Comparison of ENCODE assay signal across 12 cellular contexts in the genomic region with DNA sequence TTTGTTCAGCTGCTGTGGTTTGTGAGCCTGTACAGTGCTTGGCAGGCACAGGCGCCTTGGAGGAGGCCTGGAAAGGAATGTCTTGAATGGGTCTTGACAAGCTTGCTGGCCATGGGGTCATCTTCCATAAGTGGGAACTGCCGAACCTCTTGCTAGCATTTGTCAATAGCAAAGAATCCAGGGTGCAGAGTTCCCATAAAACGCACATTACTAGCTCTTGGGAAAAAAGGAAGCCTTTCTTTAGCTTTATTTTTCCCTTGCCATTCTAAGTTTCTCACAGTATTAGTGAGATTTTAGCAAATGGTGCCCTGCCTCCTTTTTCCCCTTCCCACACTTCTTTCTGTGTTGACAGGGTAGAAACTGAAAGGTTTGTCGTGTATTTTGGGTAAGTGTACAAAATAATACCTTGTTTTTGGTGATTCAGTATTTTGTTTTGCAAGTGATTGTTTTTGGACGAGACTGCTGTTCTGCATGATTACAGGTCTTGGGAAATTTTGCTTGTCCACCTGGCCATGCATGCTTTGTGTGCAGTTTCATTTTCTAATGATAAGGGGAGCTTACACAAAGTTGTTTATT.
DNase-seq lines count a peak whose midpoint lies in the region; ATAC-seq, FAIRE-seq and TF ChIP-seq lines count a peak whose summit lies in the region.
"Had no signal": no experiment of that assay in that cellular context is flagged by ENCODE, and none has a peak within 500 bp of the region (broad histone marks: within the 10 kb centered on the region; RNA-seq: fewer than 3 reads in every experiment).

No MANE protein-coding gene starts in this region.

- H3K79me2 ChIP-seq in H9 (ENCODE audit: insufficient read depth, low read length) (no peaks in the 10 kb centered on the region), astrocyte (ENCODE audit: insufficient read depth, low read length) (no peaks in the 10 kb centered on the region)

- no peaks in the 10 kb centered on the region for H3K79me1 ChIP-seq in H9 (ENCODE audit: insufficient read depth, low read depth, low read length, poor library complexity, severe bottlenecking)

- H3K4me3 Mint-ChIP-seq in H9 (no peak overlapping the region), astrocyte (ENCODE audit: unreplicated experiment) (no peak overlapping the region)
- H3K4me3 Mint-ChIP-seq: activated CD8-positive, alpha-beta memory T cell treated with anti-CD3 and anti-CD28 coated beads, Interleukin-2, amount 10 ng/mL, durations not matched to agents 7 days and 5 days had no signal

- H3K9me3 Mint-ChIP-seq in H9 (no peaks in the 10 kb centered on the region), astrocyte (ENCODE audit: unreplicated experiment) (no peaks in the 10 kb centered on the region)

- H2BK20ac ChIP-seq in H9 (ENCODE audit: low read depth, low read length, poor library complexity, severe bottlenecking) = no peak overlapping the region

- no peak overlapping the region for H2BK12ac ChIP-seq in H9 (ENCODE audit: insufficient read length, low read depth, low read length)

- no peak overlapping the region for H3K23ac ChIP-seq in H9 (ENCODE audit: insufficient read length, low read depth, low read length)

- H3K4me1 ChIP-seq in H9 (ENCODE audit: insufficient read depth, low read length) (peaks cover 3% of the 10 kb centered on the region; the same call in 1 of the 2 replicates), astrocyte (ENCODE audit: insufficient read depth, low read length) (no peaks in the 10 kb centered on the region), pancreas (peaks cover 0 to 16% (median 15%) of the 10 kb centered on the region in 3 donors)
- H3K4me1 ChIP-seq: gastroesophageal sphincter had no signal

- H3K4me2 ChIP-seq in H9 (ENCODE audit: insufficient read depth, insufficient read length, low read length) (no peak overlapping the region), astrocyte (ENCODE audit: low read length) (peak overlapping the region; percentile 52)

- ATAC-seq in GM18520 (IDR thresholded peaks at IDR 0.05; ENCODE audit: unreplicated experiment) = peak; percentile 37
- ATAC-seq in pancreas = peak in 3 of 4 donors; percentile 76 to 87 (median 83)
- ATAC-seq: activated CD8-positive, alpha-beta memory T cell treated with anti-CD3 and anti-CD28 coated beads, Interleukin-2, amount 10 ng/mL, durations not matched to agents 7 days and 5 days; gastroesophageal sphincter had no signal

- H4K20me1 ChIP-seq in H9 (ENCODE audit: control insufficient read depth, insufficient read depth, insufficient read length) (no peaks in the 10 kb centered on the region), astrocyte (ENCODE audit: insufficient read depth, low read length) (no peaks in the 10 kb centered on the region)

- H3K36me3 ChIP-seq in astrocyte (ENCODE audit: insufficient read depth, low read length) (no peaks in the 10 kb centered on the region), pancreas (no peaks in the 10 kb centered on the region)
- H3K36me3 ChIP-seq: gastroesophageal sphincter had no signal

- H3K27ac ChIP-seq in H9 (ENCODE audit: insufficient read length, low read depth, low read length) (no peak overlapping the region), astrocyte (ENCODE audit: low read depth, low read length) (no peak overlapping the region), pancreas (peak overlapping the region in 1 of 4 donors; percentile 48)
- H3K27ac ChIP-seq: gastroesophageal sphincter had no signal

- H4K91ac ChIP-seq in H9 (ENCODE audit: insufficient read length, low read depth, low read length) = no peak overlapping the region

- no peaks in the 10 kb centered on the region for H3K27me3 Mint-ChIP-seq in H9 (ENCODE audit: low read depth)
- H3K27me3 Mint-ChIP-seq in astrocyte (ENCODE audit: low read depth, unreplicated experiment) = no peaks in the 10 kb centered on the region
- H3K27me3 Mint-ChIP-seq: activated CD8-positive, alpha-beta memory T cell treated with anti-CD3 and anti-CD28 coated beads, Interleukin-2, amount 10 ng/mL, durations not matched to agents 7 days and 5 days had no signal

- no peak overlapping the region for H2AFZ ChIP-seq in H9 (ENCODE audit: low read length)
- peak overlapping the region; percentile 27 for H2AFZ ChIP-seq in astrocyte (ENCODE audit: low read depth, low read length)

- no peak overlapping the region for H3K56ac ChIP-seq in H9 (ENCODE audit: insufficient read length, low read depth, low read length)

- TF ChIP-seq CTCF in H9 (conservative IDR thresholded peaks at IDR 0.05) (no peak), astrocyte (IDR thresholded peaks at IDR 0.05; ENCODE audit: insufficient read depth, low read depth, low read length) (no peak), pancreas (IDR thresholded peaks at IDR 0.05) (no peak)

- H3K9me3 ChIP-seq in H9 (ENCODE audit: control insufficient read depth, low read depth, low read length) (no peaks in the 10 kb centered on the region), astrocyte (ENCODE audit: insufficient read depth, low read depth, low read length) (no peaks in the 10 kb centered on the region), pancreas (no peaks in the 10 kb centered on the region)
- H3K9me3 ChIP-seq: gastroesophageal sphincter had no signal

- peaks cover 3 to 14% (median 11%) of the 10 kb centered on the region in 3 experiments; a peak in 5 of 7 replicates for H3K36me3 Mint-ChIP-seq in H9 (ENCODE audit: insufficient read depth in 1 of 3, low read depth in 3 of 3)
- no peaks in the 10 kb centered on the region for H3K36me3 Mint-ChIP-seq in astrocyte (ENCODE audit: low read depth, unreplicated experiment)
- H3K36me3 Mint-ChIP-seq: activated CD8-positive, alpha-beta memory T cell treated with anti-CD3 and anti-CD28 coated beads, Interleukin-2, amount 10 ng/mL, durations not matched to agents 7 days and 5 days had no signal

- no peak overlapping the region for H4K5ac ChIP-seq in H9 (ENCODE audit: insufficient read length, low read depth, low read length)

- no peaks in the 10 kb centered on the region for H3K23me2 ChIP-seq in H9 (ENCODE audit: insufficient read length, low read depth, low read length, poor library complexity, severe bottlenecking)

- no peak overlapping the region for H3K4me3 ChIP-seq in astrocyte (ENCODE audit: insufficient read depth, low read depth, low read length)
- H3K4me3 ChIP-seq in pancreas = no peak overlapping the region
- H3K4me3 ChIP-seq: gastroesophageal sphincter had no signal

- H3K9ac ChIP-seq in H9 (ENCODE audit: extremely low read depth, insufficient read length, low read length) (no peak overlapping the region), astrocyte (ENCODE audit: low read length) (no peak overlapping the region)

- H3K27ac Mint-ChIP-seq in H9 (peak overlapping the region in 2 of 3 experiments; percentile 45 to 67; a peak in 3 of 7 replicates), astrocyte (ENCODE audit: unreplicated experiment) (no peak overlapping the region)
- H3K27ac Mint-ChIP-seq: activated CD8-positive, alpha-beta memory T cell treated with anti-CD3 and anti-CD28 coated beads, Interleukin-2, amount 10 ng/mL, durations not matched to agents 7 days and 5 days had no signal

- H3K18ac ChIP-seq in H9 (ENCODE audit: insufficient read length, low read depth, low read length) = no peak overlapping the region

- H3K14ac ChIP-seq in H9 (ENCODE audit: insufficient read depth, low read length) = no peak overlapping the region

- no peak overlapping the region for H3T11ph ChIP-seq in H9 (ENCODE audit: low read length)

- no peak overlapping the region for H2AK5ac ChIP-seq in H9 (ENCODE audit: insufficient read length, low read length)

- peaks cover 9 to 18% of the 10 kb centered on the region in 2 experiments for H3K4me1 Mint-ChIP-seq in H9
- H3K4me1 Mint-ChIP-seq in astrocyte (ENCODE audit: low read depth, unreplicated experiment) = peaks cover 9% of the 10 kb centered on the region
- H3K4me1 Mint-ChIP-seq: activated CD8-positive, alpha-beta memory T cell treated with anti-CD3 and anti-CD28 coated beads, Interleukin-2, amount 10 ng/mL, durations not matched to agents 7 days and 5 days had no signal

- H3K27me3 ChIP-seq in H9 (ENCODE audit: insufficient read depth, low read length) (no peaks in the 10 kb centered on the region), astrocyte (ENCODE audit: insufficient read depth, low read length) (no peaks in the 10 kb centered on the region), pancreas (no peaks in the 10 kb centered on the region)
- H3K27me3 ChIP-seq: gastroesophageal sphincter had no signal

- no CpG with 5 or more reads among the region's 5 CpGs for WGBS in H9 (ENCODE audit: extremely low coverage, insufficient read length, low lambda C conversion rate)
- 32 to 36% methylated on average over 5 of the region's 5 CpGs for WGBS in pancreas, 2 donors

- no peak overlapping the region for H2BK5ac ChIP-seq in H9 (ENCODE audit: insufficient read length, low read length)

- FAIRE-seq in astrocyte (lab: Jason Lieb, UNC) (no peak), pancreas (lab: Jason Lieb, UNC) (no peak)

- DNase-seq in H9 (no peak), astrocyte (ENCODE audit: low read depth) (peak; percentile 44), pancreas (peak in 2 of 6 donors; percentile 14), CD1c-positive myeloid dendritic cell (ENCODE audit: extremely low spot score) (no peak), iPS-NIHi11 (ENCODE audit: low spot score) (no peak), posterior vena cava (ENCODE audit: low spot score) (no peak), NCI-H510A (lab: John Stamatoyannopoulos, UW) (no peak)
- DNase-seq: activated CD8-positive, alpha-beta memory T cell treated with anti-CD3 and anti-CD28 coated beads, Interleukin-2, amount 10 ng/mL, durations not matched to agents 7 days and 5 days; central memory CD4-positive, alpha-beta T cell; DMS53 had no signal

- intact Hi-C loops in pancreas (cut with DNase I) = no loop called here
- intact Hi-C loops in posterior vena cava (cut with DNase I) = no loop called here

- H3K4ac ChIP-seq in H9 (ENCODE audit: low read depth, low read length) = no peak overlapping the region

- no peak overlapping the region for H2BK120ac ChIP-seq in H9 (ENCODE audit: low read depth, low read length, poor library complexity, severe bottlenecking)

- H4K8ac ChIP-seq in H9 (replicated peaks; ENCODE audit: insufficient read length, low read depth, low read length) = no peak overlapping the region

- H2BK15ac ChIP-seq in H9 (ENCODE audit: low read depth, low read length) = no peak overlapping the region
